Comparison of ENCODE assay signal across 8 cellular contexts in the genomic region with DNA sequence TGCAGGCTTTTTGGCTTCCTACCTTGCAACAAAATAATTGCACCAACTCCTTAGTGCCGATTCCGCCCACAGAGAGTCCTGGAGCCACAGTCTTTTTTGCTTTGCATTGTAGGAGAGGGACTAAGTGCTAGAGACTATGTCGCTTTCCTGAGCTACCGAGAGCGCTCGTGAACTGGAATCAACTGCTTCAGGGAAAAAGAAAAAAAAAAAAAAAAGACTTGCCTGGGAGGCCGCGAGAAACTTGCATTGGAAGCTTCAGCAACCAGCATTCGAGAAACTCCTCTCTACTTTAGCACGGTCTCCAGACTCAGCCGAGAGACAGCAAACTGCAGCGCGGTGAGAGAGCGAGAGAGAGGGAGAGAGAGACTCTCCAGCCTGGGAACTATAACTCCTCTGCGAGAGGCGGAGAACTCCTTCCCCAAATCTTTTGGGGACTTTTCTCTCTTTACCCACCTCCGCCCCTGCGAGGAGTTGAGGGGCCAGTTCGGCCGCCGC. TPM values are rescaled to one million over a fixed set of nuclear protein-coding genes. Genes with fewer than 3 reads are reported as not detected.
DNase-seq lines count a peak whose midpoint lies in the region; ATAC-seq and TF ChIP-seq lines count a peak whose summit lies in the region.

No MANE protein-coding gene starts in this region.

- peak overlapping the region; percentile 73 for H3K4me2 ChIP-seq in parathyroid adenoma (ENCODE audit: low read length)

- peak; percentile 17 for ATAC-seq in GM19463 (IDR thresholded peaks at IDR 0.05; ENCODE audit: unreplicated experiment)
- peak; percentile 12 for ATAC-seq in activated CD8-positive, alpha-beta T cell treated with anti-CD3 and anti-CD28 coated beads for 36 hours
- no peak for ATAC-seq in GM18519 (IDR thresholded peaks at IDR 0.05; ENCODE audit: low FRiP score, unreplicated experiment)

- H3K4me3 ChIP-seq in HL-60 (replicated peaks; ENCODE audit: insufficient read depth, low read length) (peak overlapping the region; percentile 62), parathyroid adenoma (ENCODE audit: low read depth, low read length) (peak overlapping the region; percentile 63)

- H2AFZ ChIP-seq in parathyroid adenoma: peak overlapping the region; percentile 99

- CTCF ChIA-PET in activated CD8-positive, alpha-beta T cell treated with anti-CD3 and anti-CD28 coated beads for 36 hours (lab: Charles Lee): interaction anchor here (1.1 to 4.0 kb wide), 2 partner anchors 1030 to 1189 kb away, joined by 3 to 25 read pairs; no protein-coding TSS in a partner anchor

- TF ChIP-seq CTCF in HL-60 (IDR thresholded peaks at IDR 0.05; ENCODE audit: insufficient read depth, low read length) (no peak), parathyroid adenoma (IDR thresholded peaks at IDR 0.05) (no peak)
- TF ChIP-seq CTCF in activated CD8-positive, alpha-beta T cell treated with anti-CD3 and anti-CD28 coated beads for 36 hours (IDR thresholded peaks at IDR 0.05): no peak

- H3K79me2 ChIP-seq in parathyroid adenoma: no peaks in the 10 kb centered on the region

- no peak overlapping the region for H3K4me3 Mint-ChIP-seq in activated CD8-positive, alpha-beta T cell treated with anti-CD3 and anti-CD28 coated beads for 36 hours

- no peaks in the 10 kb centered on the region for H3K4me1 ChIP-seq in parathyroid adenoma

- peak overlapping the region; percentile 71 for H3K9ac ChIP-seq in parathyroid adenoma

- DNase-seq in DMS53 treated with DMSO at 0.1 percent for 48 hours (lab: John Stamatoyannopoulos, UW; ENCODE audit: unreplicated experiment) (peak; percentile 79), HL-60 (ENCODE audit: low read depth in 1 of 2, low spot score in 1 of 2) (peak in 1 of 2 experiments; percentile 51), germinal center (ENCODE audit: low spot score) (peak; percentile 30), NCI-H2081 (lab: John Stamatoyannopoulos, UW) (no peak)
- peak; percentile 24 for DNase-seq in activated CD8-positive, alpha-beta T cell treated with anti-CD3 and anti-CD28 coated beads for 36 hours

- H3K9me3 Mint-ChIP-seq in activated CD8-positive, alpha-beta T cell treated with anti-CD3 and anti-CD28 coated beads for 36 hours: no peaks in the 10 kb centered on the region

- POLR2A ChIA-PET in activated CD8-positive, alpha-beta T cell treated with anti-CD3 and anti-CD28 coated beads for 36 hours (lab: Charles Lee): no interaction called here

- H3K27ac ChIP-seq in HL-60 (replicated peaks) (peak overlapping the region; percentile 86), parathyroid adenoma (peak overlapping the region; percentile 94)

- intact Hi-C loops in activated CD8-positive, alpha-beta T cell treated with anti-CD3 and anti-CD28 coated beads for 36 hours (cut with micrococcal nuclease): no loop called here

- H3K27me3 Mint-ChIP-seq in activated CD8-positive, alpha-beta T cell treated with anti-CD3 and anti-CD28 coated beads for 36 hours: peaks cover 46% of the 10 kb centered on the region

- H3K27me3 ChIP-seq in HL-60 (ENCODE audit: insufficient read depth, poor library complexity, severe bottlenecking): no peaks in the 10 kb centered on the region
- no peaks in the 10 kb centered on the region for H3K27me3 ChIP-seq in parathyroid adenoma (ENCODE audit: control insufficient read depth, insufficient read depth, low read length)

- no peak overlapping the region for H3K27ac Mint-ChIP-seq in activated CD8-positive, alpha-beta T cell treated with anti-CD3 and anti-CD28 coated beads for 36 hours

- no peaks in the 10 kb centered on the region for H3K36me3 Mint-ChIP-seq in activated CD8-positive, alpha-beta T cell treated with anti-CD3 and anti-CD28 coated beads for 36 hours (ENCODE audit: low read depth)

- H3K9me3 ChIP-seq in parathyroid adenoma (ENCODE audit: control insufficient read depth, low read length): no peaks in the 10 kb centered on the region

- H3K4me1 Mint-ChIP-seq in activated CD8-positive, alpha-beta T cell treated with anti-CD3 and anti-CD28 coated beads for 36 hours (ENCODE audit: low read depth): peaks cover 32% of the 10 kb centered on the region

- no peaks in the 10 kb centered on the region for H3K36me3 ChIP-seq in parathyroid adenoma (ENCODE audit: control insufficient read depth, insufficient read depth, low read length)

RNA-seq across cellular contexts. Expression of gene SOX4, which starts 0.4 kb away (rescaled TPM):
- total RNA-seq in activated CD8-positive, alpha-beta T cell treated with anti-CD3 and anti-CD28 coated beads for 36 hours: 1 to 10 TPM; 1.6 TPM

Comparison
In these comparisons a context has a peak if more than half of its experiments do, and no peak if none do; other contexts are left out.
1. DNase-seq: peak in DMS53 treated with DMSO at 0.1 percent for 48 hours (single experiment), activated CD8-positive, alpha-beta T cell treated with anti-CD3 and anti-CD28 coated beads for 36 hours (single experiment) and germinal center (single experiment); none in NCI-H2081 (0 of 2).